In the genomic region with DNA sequence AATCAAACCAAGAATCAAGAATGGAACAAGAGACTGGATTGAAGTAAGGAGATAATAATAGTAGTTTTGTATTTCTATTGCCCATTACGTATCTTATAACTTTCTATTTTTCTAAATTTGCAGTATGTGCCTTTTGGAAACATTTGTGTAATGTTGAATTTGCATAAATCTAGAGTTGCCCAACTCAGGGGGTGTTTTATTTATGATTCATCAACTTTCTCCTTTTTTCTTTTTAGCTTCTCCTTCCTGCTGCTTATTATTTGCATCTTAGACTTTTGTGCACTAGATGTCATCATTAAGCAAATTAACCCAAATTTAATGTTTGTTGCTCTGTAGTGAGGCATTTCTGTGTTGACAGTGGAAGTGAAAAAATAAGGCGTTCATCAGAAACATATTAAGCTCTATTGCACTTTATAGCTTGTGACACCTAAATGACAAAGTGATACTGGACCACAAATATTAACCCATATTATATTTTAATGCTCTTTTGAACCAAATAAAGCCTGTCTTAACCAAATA, we compare ENCODE assay signal across 19 cellular contexts.
"Had no signal": no experiment of that assay in that cellular context is flagged by ENCODE, and none has a peak within 500 bp of the region (broad histone marks: within the 10 kb centered on the region; RNA-seq: fewer than 3 reads in every experiment).

No MANE protein-coding gene starts in this region.

- ATAC-seq: activated CD4-positive, alpha-beta T cell treated with anti-CD3 and anti-CD28 coated beads for 36 hours; activated naive CD4-positive, alpha-beta T cell treated with anti-CD3 and anti-CD28 coated beads, Interleukin-2, amount 50 U/mL, for 72 hours; activated T-cell treated with anti-CD3 and anti-CD28 coated beads, Interleukin-2, amount 50 U/mL, for 72 hours; heart right ventricle; left lung; lower lobe of right lung; right cardiac atrium had no signal

- DNase-seq: activated CD4-positive, alpha-beta T cell treated with anti-CD3 and anti-CD28 coated beads for 36 hours; activated CD4-positive, CD25-positive, alpha-beta regulatory T cell; activated naive CD4-positive, alpha-beta T cell; activated T-cell treated with anti-CD3 and anti-CD28 coated beads for 4 hours; activated T-cell treated with anti-CD3 and anti-CD28 coated beads, Interleukin-2, amount 50 U/mL, for 72 hours; cerebellar nuclear complex; colonic mucosa; effector CD8-positive, alpha-beta T cell; erythroblast; foreskin melanocyte; heart right ventricle; kidney glomerular epithelial cell; left lung; lower lobe of right lung; mesendoderm; posterior cingulate gyrus; right cardiac atrium; stimulated activated naive CD4-positive, alpha-beta T cell had no signal
